ENCODE assay signal across 23 cellular contexts in genomic region chr15:92460023-92460422, GRCh38.
A peak's percentile ranks its signal among the peaks of the same experiment; 100 is the strongest.
DNase-seq lines count a peak whose midpoint lies in the region; ATAC-seq and TF ChIP-seq lines count a peak whose summit lies in the region.
"Had no signal": no experiment of that assay in that cellular context is flagged by ENCODE, and none has a peak within 500 bp of the region (broad histone marks: within the 10 kb centered on the region; RNA-seq: fewer than 3 reads in every experiment).

No MANE protein-coding gene starts in this region.

- TF ChIP-seq CTCF in RWPE2 (IDR thresholded peaks at IDR 0.05; ENCODE audit: poor library complexity, severe bottlenecking): no peak
- no peak for TF ChIP-seq CTCF in heart left ventricle (IDR thresholded peaks at IDR 0.05)

- no peaks in the 10 kb centered on the region for H3K4me1 ChIP-seq in RWPE2 (ENCODE audit: insufficient read depth, poor library complexity, severe bottlenecking)
- H3K4me1 ChIP-seq in heart left ventricle: peaks cover 0 to 5% (median 0%) of the 10 kb centered on the region in 12 donors
- H3K4me1 ChIP-seq: A549, Caco-2 had no signal

- H3K27me3 ChIP-seq in RWPE2 (ENCODE audit: insufficient read depth, poor library complexity, severe bottlenecking): peaks cover 37% of the 10 kb centered on the region
- H3K27me3 ChIP-seq in heart left ventricle: no peaks in the 10 kb centered on the region
- H3K27me3 ChIP-seq: BLaER1 had no signal

- no peaks in the 10 kb centered on the region for H3K9me3 ChIP-seq in RWPE2 (ENCODE audit: severe bottlenecking)
- H3K9me3 ChIP-seq in heart left ventricle: no peaks in the 10 kb centered on the region
- H3K9me3 ChIP-seq: A549, BLaER1, Caco-2 had no signal

- DNase-seq in RWPE2 (ENCODE audit: low spot score) (peak; percentile 38), head of caudate nucleus (peak in 31 of 42 donors; percentile 3 to 86 (median 42)), putamen (ENCODE audit: low spot score) (peak; percentile 68), DMS53 treated with DMSO at 0.1 percent for 48 hours (lab: John Stamatoyannopoulos, UW; ENCODE audit: unreplicated experiment) (no peak), heart left ventricle (no peak)
- DNase-seq: 8988T; ACHN; AML-193; Caco-2; CD4-positive, CD25-positive, alpha-beta regulatory T cell; CD8-positive, alpha-beta T cell; DMS153; DMS79; EL; GDM1; H9; HFFc6 had no signal

- H3K36me3 ChIP-seq in RWPE2 (ENCODE audit: low read depth) (no peaks in the 10 kb centered on the region), heart left ventricle (no peaks in the 10 kb centered on the region)

- no peak for TF ChIP-seq POLR2A in heart left ventricle (IDR thresholded peaks at IDR 0.05)

- ATAC-seq in RWPE2 (ENCODE audit: low read depth) (no peak), heart left ventricle (no peak), HG03378 (IDR thresholded peaks at IDR 0.05; ENCODE audit: unreplicated experiment) (no peak)
- ATAC-seq: A549; CD8-positive, alpha-beta T cell; GM12878; GM23338 had no signal

- WGBS in heart left ventricle, 4 donors: 81 to 91% (median 87%) methylated on average over 4 of the region's 4 CpGs

- intact Hi-C loops in head of caudate nucleus (cut with DNase I): no loop called here
- intact Hi-C loops in heart left ventricle (cut with DNase I): no loop called here

- H3K4me3 ChIP-seq in RWPE2 (ENCODE audit: severe bottlenecking) (no peak overlapping the region), heart left ventricle (no peak overlapping the region)
- H3K4me3 ChIP-seq: A549, BLaER1, GM12878, GM23338 had no signal

- H3K27ac ChIP-seq in RWPE2 (ENCODE audit: poor library complexity, severe bottlenecking) (no peak overlapping the region), heart left ventricle (no peak overlapping the region)
- H3K27ac ChIP-seq: A549, BLaER1, C4-2B had no signal

Comparison
In these comparisons a context has a peak if more than half of its experiments do, and no peak if none do; other contexts are left out.
1. DNase-seq: peak in RWPE2 (single experiment), head of caudate nucleus (31 of 42) and putamen (single experiment); none in DMS53 treated with DMSO at 0.1 percent for 48 hours (single experiment) and heart left ventricle (0 of 5).